ENCODE assay signal across 10 cellular contexts in genomic region chr11:132024587-132025295, GRCh38.
DNase-seq lines count a peak whose midpoint lies in the region; ATAC-seq and TF ChIP-seq lines count a peak whose summit lies in the region.
"Had no signal": no experiment of that assay in that cellular context is flagged by ENCODE, and none has a peak within 500 bp of the region (broad histone marks: within the 10 kb centered on the region; RNA-seq: fewer than 3 reads in every experiment).

No MANE protein-coding gene starts in this region.

- intact Hi-C loops in mammary epithelial cell (cut with micrococcal nuclease) = loop anchor here (1.0 to 5.0 kb wide), 5 partner anchors 30 to 277 kb away; no protein-coding TSS in a partner anchor

- H3K4me3 Mint-ChIP-seq in osteocyte (ENCODE audit: unreplicated experiment) = no peak overlapping the region
- H3K4me3 Mint-ChIP-seq: endodermal cell had no signal

- H3K27me3 ChIP-seq in mammary epithelial cell (ENCODE audit: insufficient read depth, low read length) = no peaks in the 10 kb centered on the region
- H3K27me3 ChIP-seq: transverse colon had no signal

- H4K20me1 ChIP-seq in mammary epithelial cell (ENCODE audit: insufficient read depth, low read length) = no peaks in the 10 kb centered on the region

- H3K4me1 Mint-ChIP-seq in osteocyte (ENCODE audit: unreplicated experiment) = peaks cover 61% of the 10 kb centered on the region

- 44% methylated on average over 8 of the region's 8 CpGs for WGBS in mammary epithelial cell (ENCODE audit: low coverage, missing lambda C conversion rate)

- H3K4me3 ChIP-seq in mammary epithelial cell (replicated peaks in 1 of 3; ENCODE audit: insufficient read depth in 1 of 3, low read depth in 2 of 3, low read length in 3 of 3) = no peak overlapping the region
- H3K4me3 ChIP-seq: transverse colon had no signal

- no peaks in the 10 kb centered on the region for H3K9me3 Mint-ChIP-seq in osteocyte (ENCODE audit: unreplicated experiment)

- dilution Hi-C loops in mammary epithelial cell (cut with HindIII; ENCODE audit: low sequenced_read_pairs) = no loop called here

- H3K27ac ChIP-seq in mammary epithelial cell (ENCODE audit: insufficient read depth, low read depth, low read length) = peak overlapping the region; percentile 62
- H3K27ac ChIP-seq: transverse colon had no signal

- TSS peak; percentile 63 for BruUV-seq in mammary epithelial cell (replicated peaks; lab: Mats Ljungman, UMichigan)

- in situ Hi-C loops in mammary epithelial cell (cut with MboI; ENCODE audit: low sequenced_read_pairs in 2 of 2) = no loop called here

- H3K4me2 ChIP-seq in mammary epithelial cell (ENCODE audit: insufficient read depth, low read depth, low read length) = peak overlapping the region; percentile 46

- H3K27me3 Mint-ChIP-seq in osteocyte (ENCODE audit: unreplicated experiment) = no peaks in the 10 kb centered on the region

- H3K79me2 ChIP-seq in mammary epithelial cell (ENCODE audit: insufficient read depth, low read length) = peaks cover 53% of the 10 kb centered on the region

- H3K27ac Mint-ChIP-seq in osteocyte (ENCODE audit: unreplicated experiment) = peak overlapping the region; percentile 87
- H3K27ac Mint-ChIP-seq: endodermal cell had no signal

- no peaks in the 10 kb centered on the region for H3K36me3 Mint-ChIP-seq in osteocyte (ENCODE audit: unreplicated experiment)

- TF ChIP-seq CTCF in mammary epithelial cell (conservative IDR thresholded peaks at IDR 0.05 in 1 of 2, IDR thresholded peaks at IDR 0.05 in 1 of 2; ENCODE audit: extremely low read depth in 1 of 2, insufficient read depth in 1 of 2, low read depth in 1 of 2, low read length in 2 of 2) (no peak), osteocyte (IDR thresholded peaks at IDR 0.05) (no peak)

- peaks cover 2% of the 10 kb centered on the region for H3K9me3 ChIP-seq in mammary epithelial cell (replicated peaks; ENCODE audit: insufficient read depth, low read length)
- H3K9me3 ChIP-seq: transverse colon had no signal

- DNase-seq in mammary epithelial cell (peak; percentile 95), osteocyte (ENCODE audit: extremely low spot score, unreplicated experiment) (no peak)
- no peak for DNase-seq in activated CD8-positive, alpha-beta memory T cell treated with anti-CD3 and anti-CD28 coated beads for 24 hours
- DNase-seq in stimulated activated CD8-positive, alpha-beta memory T cell treated with anti-CD3 and anti-CD28 coated beads, Interleukin-4, amount 100 ng/mL, for 48 hours = no peak
- DNase-seq: endodermal cell, transverse colon had no signal

- no peak overlapping the region for H3K9ac ChIP-seq in mammary epithelial cell (ENCODE audit: insufficient read depth, low read length)

- H2AFZ ChIP-seq in mammary epithelial cell (ENCODE audit: low read depth, low read length) = no peak overlapping the region

- ATAC-seq in GM18511 (IDR thresholded peaks at IDR 0.05; ENCODE audit: unreplicated experiment) (peak; percentile 61), HG03439 (IDR thresholded peaks at IDR 0.05; ENCODE audit: unreplicated experiment) (peak; percentile 63), GM18505 (IDR thresholded peaks at IDR 0.05; ENCODE audit: unreplicated experiment) (no peak), HG03469 (IDR thresholded peaks at IDR 0.05; ENCODE audit: unreplicated experiment) (no peak)

- no peaks in the 10 kb centered on the region for H3K36me3 ChIP-seq in mammary epithelial cell (ENCODE audit: insufficient read depth, low read length)
- H3K36me3 ChIP-seq: transverse colon had no signal

- no peak for TF ChIP-seq POLR2A in GM18505 (IDR thresholded peaks at IDR 0.05; ENCODE audit: borderline replicate concordance, extremely low read depth, insufficient read depth, insufficient read length)

- CTCF ChIA-PET in mammary epithelial cell (lab: Charles Lee; ENCODE audit: low non-redundant PET) = interaction anchor here (0.6 kb wide), 1 partner anchor 275 kb away, joined by 3 read pairs; no protein-coding TSS in a partner anchor

- H3K4me1 ChIP-seq in mammary epithelial cell (ENCODE audit: insufficient read depth, low read length) = peaks cover 29% of the 10 kb centered on the region
- H3K4me1 ChIP-seq: transverse colon had no signal

Comparison
In these comparisons a context has a peak if more than half of its experiments do, and no peak if none do; other contexts are left out.
1. ATAC-seq: peak in GM18511 (single experiment) and HG03439 (single experiment); none in GM18505 (single experiment) and HG03469 (single experiment).